In the genomic region with DNA sequence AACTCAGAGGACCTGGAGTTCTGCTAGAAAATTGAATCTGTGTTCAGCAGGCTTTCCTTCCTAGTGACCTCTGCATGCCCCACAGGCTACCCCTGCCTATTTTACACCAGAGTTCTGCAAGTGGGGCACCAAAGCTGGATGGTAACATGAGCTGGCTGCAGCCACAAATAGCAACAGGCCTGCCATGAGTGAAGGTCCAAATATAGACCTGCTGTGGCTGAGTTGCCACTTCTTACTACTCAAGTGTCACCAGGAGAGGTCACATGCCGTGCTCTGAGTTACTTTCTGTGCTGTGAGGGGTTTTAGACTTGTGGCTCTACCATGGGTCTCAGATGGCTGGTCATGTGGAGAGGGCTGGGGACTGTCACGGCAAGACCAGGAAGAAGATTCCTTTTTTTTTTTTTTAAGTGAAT, we compare ENCODE assay signal across 9 cellular contexts. TPM values are rescaled to one million over a fixed set of nuclear protein-coding genes. Genes with fewer than 3 reads are reported as not detected.
DNase-seq lines count a peak whose midpoint lies in the region; ATAC-seq and TF ChIP-seq lines count a peak whose summit lies in the region.
"Had no signal": no experiment of that assay in that cellular context is flagged by ENCODE, and none has a peak within 500 bp of the region (broad histone marks: within the 10 kb centered on the region; RNA-seq: fewer than 3 reads in every experiment).

A gene with protein sequence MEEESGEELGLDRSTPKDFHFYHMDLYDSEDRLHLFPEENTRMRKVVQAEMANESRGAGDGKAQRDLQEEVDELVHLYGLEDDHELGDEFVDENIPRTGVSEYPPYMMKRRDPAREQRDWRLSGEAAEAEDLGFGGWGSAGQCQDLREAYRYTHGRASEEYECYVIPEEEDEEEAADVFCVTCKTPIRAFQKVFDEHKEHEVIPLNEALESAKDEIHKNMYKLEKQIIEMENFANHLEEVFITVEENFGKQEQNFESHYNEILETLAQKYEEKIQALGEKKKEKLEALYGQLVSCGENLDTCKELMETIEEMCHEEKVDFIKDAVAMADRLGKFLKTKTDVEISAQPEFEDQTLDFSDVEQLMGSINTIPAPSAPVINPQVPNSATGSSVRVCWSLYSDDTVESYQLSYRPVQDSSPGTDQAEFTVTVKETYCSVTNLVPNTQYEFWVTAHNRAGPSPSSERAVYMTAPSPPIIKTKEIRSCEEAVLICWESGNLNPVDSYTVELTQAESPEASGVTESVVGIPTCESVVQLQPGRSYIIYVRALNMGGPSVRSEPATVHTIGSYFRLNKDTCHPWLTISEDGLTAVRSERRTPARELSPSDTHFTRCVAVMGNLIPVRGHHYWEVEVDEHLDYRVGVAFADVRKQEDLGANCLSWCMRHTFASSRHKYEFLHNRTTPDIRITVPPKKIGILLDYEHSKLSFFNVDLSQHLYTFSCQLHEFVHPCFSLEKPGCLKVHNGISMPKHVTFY (minus strand): TSS at position 76 of the 413 bp plus-strand sequence. CDS start 18,679 bp downstream, outside the sequence.

- H3K9me3 ChIP-seq in BLaER1 (no peaks in the 10 kb centered on the region), neural progenitor cell (ENCODE audit: low read depth) (no peaks in the 10 kb centered on the region), mucosa of descending colon (no peaks in the 10 kb centered on the region)

- H3F3A ChIP-seq in neural progenitor cell (ENCODE audit: low read depth), result peaks cover 19% of the 10 kb centered on the region

- H3K36me3 ChIP-seq in BLaER1 (no peaks in the 10 kb centered on the region), neural progenitor cell (no peaks in the 10 kb centered on the region), mucosa of descending colon (ENCODE audit: low read depth) (peaks cover 4% of the 10 kb centered on the region)

- no peak for TF ChIP-seq CTCF in neural progenitor cell (IDR thresholded peaks at IDR 0.05)
- no peak for TF ChIP-seq CTCF in mucosa of descending colon (IDR thresholded peaks at IDR 0.05)

- peaks cover 12% of the 10 kb centered on the region for H3K4me1 Mint-ChIP-seq in neural progenitor cell

- H3K9me3 Mint-ChIP-seq in neural progenitor cell, result no peaks in the 10 kb centered on the region
- H3K9me3 Mint-ChIP-seq: T-helper 1 cell treated with Interleukin-12 subunit alpha and Interleukin-12 subunit beta and Interleukin-4 antibody, amounts not matched to agents 30 μg/mL and 1 μg/mL, for 36 hours had no signal

- H3K79me2 ChIP-seq in neural progenitor cell (ENCODE audit: low read depth), result no peaks in the 10 kb centered on the region

- H3K27ac ChIP-seq in BLaER1 (peak within 1 kb of the TSS; percentile 36), neural progenitor cell (no peak within 1 kb of the TSS)

- ATAC-seq in GM19328 (IDR thresholded peaks at IDR 0.05; ENCODE audit: unreplicated experiment), result peak; percentile 44
- peak; percentile 72 for ATAC-seq in HG03108 (IDR thresholded peaks at IDR 0.05; ENCODE audit: unreplicated experiment)
- ATAC-seq in mucosa of descending colon, result no peak

- H3K27me3 Mint-ChIP-seq in neural progenitor cell (ENCODE audit: insufficient read depth, low read depth), result peaks cover 6% of the 10 kb centered on the region

- H2AFZ ChIP-seq in neural progenitor cell (replicated peaks), result no peak within 1 kb of the TSS

- no peaks in the 10 kb centered on the region for H3K36me3 Mint-ChIP-seq in neural progenitor cell

- H3K27ac Mint-ChIP-seq in neural progenitor cell, result no peak within 1 kb of the TSS
- H3K27ac Mint-ChIP-seq: T-helper 1 cell treated with Interleukin-12 subunit alpha and Interleukin-12 subunit beta and Interleukin-4 antibody, amounts not matched to agents 30 μg/mL and 1 μg/mL, for 36 hours had no signal

- DNase-seq in SKM-1 treated with dmso at 0.1 percent for 144 hours (lab: John Stamatoyannopoulos, UW; ENCODE audit: unreplicated experiment) (peak; percentile 20), T-helper 1 cell (no peak), neural progenitor cell (ENCODE audit: low spot score) (no peak), mucosa of descending colon (no peak)
- DNase-seq in stimulated activated naive CD4-positive, alpha-beta T cell treated with Interleukin-2 at 50 U/mL for 16 hours (lab: John Stamatoyannopoulos, UW), result no peak

- peaks cover 59% of the 10 kb centered on the region for H3K4me1 ChIP-seq in BLaER1
- peaks cover 4% of the 10 kb centered on the region for H3K4me1 ChIP-seq in neural progenitor cell
- no peaks in the 10 kb centered on the region for H3K4me1 ChIP-seq in mucosa of descending colon (ENCODE audit: low read depth)

- intact Hi-C loops in mucosa of descending colon (cut with DNase I, micrococcal nuclease), result no loop called here

- H4K20me1 ChIP-seq in BLaER1 (peaks cover 13% of the 10 kb centered on the region), neural progenitor cell (ENCODE audit: low read depth) (peaks cover 5% of the 10 kb centered on the region)

- H3K4me3 ChIP-seq in BLaER1, result peak within 1 kb of the TSS; percentile 37; the same call in 1 of the 2 replicates
- H3K4me3 ChIP-seq in neural progenitor cell, result no peak within 1 kb of the TSS
- no peak within 1 kb of the TSS for H3K4me3 ChIP-seq in mucosa of descending colon

- H3K9ac ChIP-seq in BLaER1 (no peak within 1 kb of the TSS), neural progenitor cell (no peak within 1 kb of the TSS)

- peak within 1 kb of the TSS; percentile 80 for H3K4me2 ChIP-seq in BLaER1
- no peak within 1 kb of the TSS for H3K4me2 ChIP-seq in neural progenitor cell

- H3K4me3 Mint-ChIP-seq in neural progenitor cell, result no peak within 1 kb of the TSS
- H3K4me3 Mint-ChIP-seq: T-helper 1 cell treated with Interleukin-12 subunit alpha and Interleukin-12 subunit beta and Interleukin-4 antibody, amounts not matched to agents 30 μg/mL and 1 μg/mL, for 36 hours had no signal

- H3K27me3 ChIP-seq in BLaER1 (no peaks in the 10 kb centered on the region), neural progenitor cell (peaks cover 49% of the 10 kb centered on the region)

RNA-seq across cellular contexts. Expression of the gene that starts here (rescaled TPM):
- not detected in 2 replicates for total RNA-seq in neural progenitor cell (ENCODE audit: low replicate concordance)
- not detected for total RNA-seq in mucosa of descending colon
